Comparison of ENCODE assay signal across 10 cellular contexts in the genomic region with DNA sequence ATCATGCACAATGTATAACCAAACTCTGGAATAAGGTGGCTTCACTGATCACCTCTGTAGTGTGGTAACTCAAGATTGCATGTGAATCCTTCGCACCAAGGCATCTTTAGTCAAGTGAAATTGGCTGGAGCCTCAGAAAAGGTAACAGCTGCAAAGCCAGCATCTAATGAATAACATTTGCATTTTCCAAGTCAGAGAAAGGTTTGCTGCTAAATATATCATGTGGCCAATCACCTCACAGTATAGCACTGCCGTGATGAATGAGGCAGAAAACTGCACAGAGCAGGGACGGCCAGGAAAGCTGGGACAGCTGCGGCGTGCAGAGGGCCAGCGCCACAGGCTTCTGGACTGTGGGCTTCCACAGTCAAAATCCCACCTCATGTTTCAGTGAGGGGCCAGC. TPM values are rescaled to one million over a fixed set of nuclear protein-coding genes. Genes with fewer than 3 reads are reported as not detected.
DNase-seq lines count a peak whose midpoint lies in the region; ATAC-seq and TF ChIP-seq lines count a peak whose summit lies in the region.
"Had no signal": no experiment of that assay in that cellular context is flagged by ENCODE, and none has a peak within 500 bp of the region (broad histone marks: within the 10 kb centered on the region; RNA-seq: fewer than 3 reads in every experiment).

No MANE protein-coding gene starts in this region.

- DNase-seq in GM13976 (ENCODE audit: low spot score) (peak; percentile 41), GM20000 (ENCODE audit: low spot score) (peak; percentile 31), activated B cell treated with CpG ODN at 0.5 μM for 24 hours (no peak), SK-N-DZ (ENCODE audit: low spot score) (no peak), ascending aorta (ENCODE audit: low spot score in 2 of 2) (no peak), DMS114 treated with DMSO at 0.1 percent for 48 hours (lab: John Stamatoyannopoulos, UW; ENCODE audit: unreplicated experiment) (no peak)
- DNase-seq in activated CD4-positive, alpha-beta T cell treated with anti-CD3 and anti-CD28 coated beads, Interleukin-2, amount 50 U/mL, for 1 hour: no peak

- in situ Hi-C loops in GM13976 (cut with MboI; ENCODE audit: low sequenced_read_pairs, unreplicated experiment): loop anchor here (10.0 to 25.0 kb wide), 2 partner anchors 167 to 514 kb away; no protein-coding TSS in a partner anchor

- peaks cover 0 to 15% of the 10 kb centered on the region in 2 donors for H3K4me1 ChIP-seq in ascending aorta

- CTCF ChIA-PET in activated B cell treated with CpG ODN at 0.5 μM for 24 hours (lab: Charles Lee): no interaction called here

- peaks cover 11% of the 10 kb centered on the region for H3K36me3 Mint-ChIP-seq in activated B cell treated with CpG ODN at 0.5 μM for 24 hours (ENCODE audit: low read depth)

- H3K27me3 ChIP-seq in ascending aorta: no peaks in the 10 kb centered on the region

- H3K27ac Mint-ChIP-seq in activated B cell treated with CpG ODN at 0.5 μM for 24 hours: peak overlapping the region; percentile 14
- H3K27ac Mint-ChIP-seq: stimulated activated naive CD8-positive, alpha-beta T cell treated with anti-CD3 and anti-CD28 coated beads, Interleukin-15, Interleukin-2, amounts not matched to agents 100 ng/mL and 50 ng/mL, for 24 hours had no signal

- no peaks in the 10 kb centered on the region for H3K9me3 ChIP-seq in ascending aorta

- H3K36me3 ChIP-seq in ascending aorta: no peaks in the 10 kb centered on the region

- H3K27ac ChIP-seq in ascending aorta: no peak overlapping the region

- TF ChIP-seq CTCF in GM13976 (IDR thresholded peaks at IDR 0.05; ENCODE audit: borderline replicate concordance, control extremely low read depth, extremely low read depth, insufficient read depth, missing control alignments) (no peak), GM20000 (IDR thresholded peaks at IDR 0.05; ENCODE audit: extremely low read depth, missing control alignments) (no peak), activated B cell treated with CpG ODN at 0.5 μM for 24 hours (IDR thresholded peaks at IDR 0.05) (no peak), ascending aorta (IDR thresholded peaks at IDR 0.05) (no peak)

- POLR2A ChIA-PET in activated B cell treated with CpG ODN at 0.5 μM for 24 hours (lab: Charles Lee): interaction anchor here (1.1 to 2.4 kb wide), 3 partner anchors 9 to 18 kb away, joined by 3 to 10 read pairs (median 3); partner anchors contain the start of genes MRPS27 and PTCD2

- no peak overlapping the region for H3K4me3 ChIP-seq in ascending aorta

- H3K4me1 Mint-ChIP-seq in activated B cell treated with CpG ODN at 0.5 μM for 24 hours: peaks cover 93% of the 10 kb centered on the region

- peak overlapping the region; percentile 29 for H3K4me3 Mint-ChIP-seq in activated B cell treated with CpG ODN at 0.5 μM for 24 hours
- H3K4me3 Mint-ChIP-seq: stimulated activated naive CD8-positive, alpha-beta T cell treated with anti-CD3 and anti-CD28 coated beads, Interleukin-15, Interleukin-2, amounts not matched to agents 100 ng/mL and 50 ng/mL, for 24 hours had no signal

- intact Hi-C loops in activated B cell treated with CpG ODN at 0.5 μM for 24 hours (cut with micrococcal nuclease): loop anchor here (1.0 to 10.0 kb wide), 2 partner anchors 8 to 647 kb away; no protein-coding TSS in a partner anchor
- intact Hi-C loops in ascending aorta (cut with DNase I): loop anchor here (10.0 kb wide), 1 partner anchor 717 kb away; the partner anchor contains the start of gene MCCC2

- no peaks in the 10 kb centered on the region for H3K27me3 Mint-ChIP-seq in activated B cell treated with CpG ODN at 0.5 μM for 24 hours
- H3K27me3 Mint-ChIP-seq: stimulated activated naive CD8-positive, alpha-beta T cell treated with anti-CD3 and anti-CD28 coated beads, Interleukin-15, Interleukin-2, amounts not matched to agents 100 ng/mL and 50 ng/mL, for 24 hours had no signal

- ATAC-seq in HG03095 (IDR thresholded peaks at IDR 0.05; ENCODE audit: unreplicated experiment) (peak; percentile 54), activated B cell treated with CpG ODN at 0.5 μM for 24 hours (ENCODE audit: low read depth) (peak; percentile 62)
- ATAC-seq: Panc1 had no signal

- no peaks in the 10 kb centered on the region for H3K9me3 Mint-ChIP-seq in activated B cell treated with CpG ODN at 0.5 μM for 24 hours
- H3K9me3 Mint-ChIP-seq: stimulated activated naive CD8-positive, alpha-beta T cell treated with anti-CD3 and anti-CD28 coated beads, Interleukin-15, Interleukin-2, amounts not matched to agents 100 ng/mL and 50 ng/mL, for 24 hours had no signal

RNA-seq across cellular contexts. Expression of gene MRPS27, which starts 18.5 kb away (rescaled TPM):
- total RNA-seq in activated B cell treated with CpG ODN at 0.5 μM for 24 hours (69.2 and 71.6 TPM in 2 replicates), ascending aorta (28.2 TPM)
- 137 and 146 TPM in 2 replicates for polyA plus RNA-seq in SK-N-DZ (2014; cell fraction: cytosol; rRNA removed)
- polyA plus RNA-seq in SK-N-DZ (2014; cell fraction: nucleus; rRNA removed): 58.5 and 66.6 TPM in 2 replicates

RNA-seq across cellular contexts. Expression of gene PTCD2, which starts 18.6 kb away (rescaled TPM):
- total RNA-seq in activated B cell treated with CpG ODN at 0.5 μM for 24 hours (6.2 and 8.9 TPM in 2 replicates), ascending aorta (0.85 TPM)
- polyA plus RNA-seq in SK-N-DZ (2014; cell fraction: cytosol; rRNA removed): 10.3 and 20.1 TPM in 2 replicates
- polyA plus RNA-seq in SK-N-DZ (2014; cell fraction: nucleus; rRNA removed): 23.9 and 25.8 TPM in 2 replicates

Comparison
In these comparisons a context has a peak if more than half of its experiments do, and no peak if none do; other contexts are left out.
1. DNase-seq: peak in GM13976 (single experiment) and GM20000 (single experiment); none in activated B cell treated with CpG ODN at 0.5 μM for 24 hours (single experiment), SK-N-DZ (single experiment), activated CD4-positive, alpha-beta T cell treated with anti-CD3 and anti-CD28 coated beads, Interleukin-2, amount 50 U/mL, for 1 hour (single experiment), ascending aorta (0 of 2) and DMS114 treated with DMSO at 0.1 percent for 48 hours (single experiment).